ENCODE assay signal across 18 cellular contexts in genomic region chr2:189659734-189660133, GRCh38. TPM values are rescaled to one million over a fixed set of nuclear protein-coding genes. Genes with fewer than 3 reads are reported as not detected.
DNase-seq lines count a peak whose midpoint lies in the region; ATAC-seq and TF ChIP-seq lines count a peak whose summit lies in the region.
"Had no signal": no experiment of that assay in that cellular context is flagged by ENCODE, and none has a peak within 500 bp of the region (broad histone marks: within the 10 kb centered on the region; RNA-seq: fewer than 3 reads in every experiment).

No MANE protein-coding gene starts in this region.

- no peak overlapping the region for H3K27ac ChIP-seq in SU-DHL-6 (ENCODE audit: low read depth, low read length)
- H3K27ac ChIP-seq: testis had no signal

- 0 out of 2 replicates have a peak, but pooled peaks cover 7% of the 10 kb centered on the region for H4K20me1 ChIP-seq in SU-DHL-6 (ENCODE audit: low read depth, low read length)

- peaks cover 19 to 25% of the 10 kb centered on the region in 2 donors for H3K4me1 Mint-ChIP-seq in natural killer cell treated with Interleukin-12 subunit alpha and Interleukin-12 subunit beta and Interleukin-15 and Interleukin-18, amount 100 ng/mL, for 72 hours (ENCODE audit: low read depth in 2 of 2)
- H3K4me1 Mint-ChIP-seq in natural killer cell, result peaks cover 25 to 31% of the 10 kb centered on the region in 2 donors
- peaks cover 30 to 39% of the 10 kb centered on the region in 2 donors for H3K4me1 Mint-ChIP-seq in immature natural killer cell
- peaks cover 8% of the 10 kb centered on the region for H3K4me1 Mint-ChIP-seq in Calu3 (ENCODE audit: low read depth, unreplicated experiment)

- no peak for DNase-seq in natural killer cell treated with Interleukin-12 subunit alpha and Interleukin-12 subunit beta and Interleukin-15 and Interleukin-18, amount 100 ng/mL, for 72 hours (ENCODE audit: low spot score)
- DNase-seq in natural killer cell (no peak), immature natural killer cell (no peak), Calu3 (no peak)
- DNase-seq: anterior cingulate cortex; Caco-2; effector CD4-positive, alpha-beta T cell; GOT3; left colon; MG63; NCI-H1436; NCI-H524 treated with DMSO at 0.1 percent for 48 hours; T-helper 1 cell; testis had no signal

- no peak for ATAC-seq in natural killer cell treated with Interleukin-12 subunit alpha and Interleukin-12 subunit beta and Interleukin-15 and Interleukin-18, amount 100 ng/mL, for 72 hours
- ATAC-seq in natural killer cell (no peak), HG02763 (IDR thresholded peaks at IDR 0.05; ENCODE audit: unreplicated experiment) (no peak), GM18519 (IDR thresholded peaks at IDR 0.05; ENCODE audit: low FRiP score, unreplicated experiment) (no peak)
- ATAC-seq: left colon, Right ventricle myocardium inferior had no signal

- H3F3A ChIP-seq in SU-DHL-6 (ENCODE audit: insufficient read depth), result peaks cover 3% of the 10 kb centered on the region; the same call in 1 of the 2 replicates

- no peaks in the 10 kb centered on the region for H3K9me3 ChIP-seq in SU-DHL-6 (ENCODE audit: insufficient read depth, low read length)
- H3K9me3 ChIP-seq: Caco-2, MG63, testis had no signal

- H3K27ac Mint-ChIP-seq in natural killer cell treated with Interleukin-12 subunit alpha and Interleukin-12 subunit beta and Interleukin-15 and Interleukin-18, amount 100 ng/mL, for 72 hours, result peak overlapping the region; percentile 43 to 80
- peak overlapping the region in 1 of 2 donors; percentile 78 for H3K27ac Mint-ChIP-seq in natural killer cell
- H3K27ac Mint-ChIP-seq in immature natural killer cell, result peak overlapping the region in 5 of 6 donors; percentile 75 to 93 (median 88)
- no peak overlapping the region for H3K27ac Mint-ChIP-seq in Calu3 (ENCODE audit: unreplicated experiment)

- H3K4me3 ChIP-seq in SU-DHL-6 (ENCODE audit: insufficient read depth, low read length, poor library complexity, severe bottlenecking), result no peak overlapping the region
- H3K4me3 ChIP-seq: MG63, testis had no signal

- peak overlapping the region; percentile 60 for H2AFZ ChIP-seq in SU-DHL-6 (ENCODE audit: low read depth, low read length, severe bottlenecking)

- H3K36me3 Mint-ChIP-seq in natural killer cell treated with Interleukin-12 subunit alpha and Interleukin-12 subunit beta and Interleukin-15 and Interleukin-18, amount 100 ng/mL, for 72 hours, result no peaks in the 10 kb centered on the region
- H3K36me3 Mint-ChIP-seq in natural killer cell (no peaks in the 10 kb centered on the region), immature natural killer cell (peaks cover 0 to 4% (median 0%) of the 10 kb centered on the region in 3 donors), Calu3 (ENCODE audit: insufficient read depth, unreplicated experiment) (no peaks in the 10 kb centered on the region)

- H3K27me3 ChIP-seq in SU-DHL-6 (ENCODE audit: low read length), result no peaks in the 10 kb centered on the region
- H3K27me3 ChIP-seq: MG63, testis had no signal

- H3K9me3 Mint-ChIP-seq in natural killer cell treated with Interleukin-12 subunit alpha and Interleukin-12 subunit beta and Interleukin-15 and Interleukin-18, amount 100 ng/mL, for 72 hours, result no peaks in the 10 kb centered on the region
- H3K9me3 Mint-ChIP-seq in natural killer cell (no peaks in the 10 kb centered on the region), immature natural killer cell (no peaks in the 10 kb centered on the region), Calu3 (ENCODE audit: low read depth, unreplicated experiment) (no peaks in the 10 kb centered on the region)

- no peak overlapping the region for H3K4me2 ChIP-seq in SU-DHL-6 (ENCODE audit: low read depth, low read length, poor library complexity, severe bottlenecking)

- no peaks in the 10 kb centered on the region for H3K9me2 ChIP-seq in SU-DHL-6 (replicated peaks; ENCODE audit: insufficient read depth, low read length)

- H3K36me3 ChIP-seq in SU-DHL-6 (ENCODE audit: low read length), result 0 out of 2 replicates have a peak, but pooled peaks cover 6% of the 10 kb centered on the region

- intact Hi-C loops in natural killer cell (cut with micrococcal nuclease), result loop anchor here (2.0 to 10.0 kb wide), 5 partner anchors 219 to 989 kb away; partner anchors contain the start of genes NAB1 and WDR75
- intact Hi-C loops in Calu3 (cut with micrococcal nuclease; ENCODE audit: unreplicated experiment), result loop anchor here (5.0 kb wide), 3 partner anchors 103 to 413 kb away; partner anchors contain the start of gene OSGEPL1

- peaks cover 33% of the 10 kb centered on the region for H3K79me2 ChIP-seq in SU-DHL-6 (ENCODE audit: insufficient read depth, low read length)

- BruUV-seq in Calu3 (replicated peaks; lab: Mats Ljungman, UMichigan), result no TSS peak

- H3K4me3 Mint-ChIP-seq in natural killer cell treated with Interleukin-12 subunit alpha and Interleukin-12 subunit beta and Interleukin-15 and Interleukin-18, amount 100 ng/mL, for 72 hours, result no peak overlapping the region
- H3K4me3 Mint-ChIP-seq in natural killer cell (no peak overlapping the region), immature natural killer cell (peak overlapping the region in 1 of 5 donors; percentile 43), Calu3 (ENCODE audit: low read depth, unreplicated experiment) (no peak overlapping the region)

- no peak overlapping the region for H3K9ac ChIP-seq in SU-DHL-6 (ENCODE audit: low read length)

- CTCF ChIA-PET in Calu3 (lab: Charles Lee), result interaction anchor here (0.6 kb wide), 1 partner anchor 1058 kb away, joined by 3 read pairs; no protein-coding TSS in a partner anchor

- no peaks in the 10 kb centered on the region for H3K27me3 Mint-ChIP-seq in natural killer cell treated with Interleukin-12 subunit alpha and Interleukin-12 subunit beta and Interleukin-15 and Interleukin-18, amount 100 ng/mL, for 72 hours
- H3K27me3 Mint-ChIP-seq in natural killer cell (ENCODE audit: low read depth in 2 of 2) (no peaks in the 10 kb centered on the region), immature natural killer cell (ENCODE audit: low read depth in 3 of 3) (peaks cover 0 to 2% (median 0%) of the 10 kb centered on the region in 3 donors), Calu3 (ENCODE audit: unreplicated experiment) (no peaks in the 10 kb centered on the region)

- TF ChIP-seq CTCF in natural killer cell (IDR thresholded peaks at IDR 0.05) (no peak), SU-DHL-6 (IDR thresholded peaks at IDR 0.05; ENCODE audit: insufficient read depth, low read length, poor library complexity, severe bottlenecking) (no peak), Calu3 (IDR thresholded peaks at IDR 0.05; ENCODE audit: unreplicated experiment) (no peak)

RNA-seq across cellular contexts. Expression of gene ASNSD1, which starts 1.5 kb away (rescaled TPM):
- 10 to 100 TPM; 36.1 to 51.9 TPM for total RNA-seq in natural killer cell treated with Interleukin-12 subunit alpha and Interleukin-12 subunit beta and Interleukin-15 and Interleukin-18, amount 100 ng/mL, for 72 hours
- total RNA-seq in natural killer cell (10 to 100 TPM; 17.5 to 30.4 (median 30.3) TPM), Calu3 (2022) (29.1 and 30.7 TPM in 2 replicates)
- 10 to 100 TPM; 32.1 to 46.1 (median 33.2) TPM for polyA plus RNA-seq in immature natural killer cell

RNA-seq across cellular contexts. Expression of gene ANKAR, which starts 14.7 kb away (rescaled TPM):
- total RNA-seq in natural killer cell treated with Interleukin-12 subunit alpha and Interleukin-12 subunit beta and Interleukin-15 and Interleukin-18, amount 100 ng/mL, for 72 hours, result 1 to 10 TPM; 4.4 to 7.7 TPM
- total RNA-seq in natural killer cell (10 to 100 TPM; 12.9 to 18.0 (median 17.4) TPM), Calu3 (2022) (2.1 and 6.3 TPM in 2 replicates)
- 1 to 10 TPM; 5.7 to 9.2 (median 8.9) TPM for polyA plus RNA-seq in immature natural killer cell
